ENCODE assay signal across 1 cellular context in the genomic region with DNA sequence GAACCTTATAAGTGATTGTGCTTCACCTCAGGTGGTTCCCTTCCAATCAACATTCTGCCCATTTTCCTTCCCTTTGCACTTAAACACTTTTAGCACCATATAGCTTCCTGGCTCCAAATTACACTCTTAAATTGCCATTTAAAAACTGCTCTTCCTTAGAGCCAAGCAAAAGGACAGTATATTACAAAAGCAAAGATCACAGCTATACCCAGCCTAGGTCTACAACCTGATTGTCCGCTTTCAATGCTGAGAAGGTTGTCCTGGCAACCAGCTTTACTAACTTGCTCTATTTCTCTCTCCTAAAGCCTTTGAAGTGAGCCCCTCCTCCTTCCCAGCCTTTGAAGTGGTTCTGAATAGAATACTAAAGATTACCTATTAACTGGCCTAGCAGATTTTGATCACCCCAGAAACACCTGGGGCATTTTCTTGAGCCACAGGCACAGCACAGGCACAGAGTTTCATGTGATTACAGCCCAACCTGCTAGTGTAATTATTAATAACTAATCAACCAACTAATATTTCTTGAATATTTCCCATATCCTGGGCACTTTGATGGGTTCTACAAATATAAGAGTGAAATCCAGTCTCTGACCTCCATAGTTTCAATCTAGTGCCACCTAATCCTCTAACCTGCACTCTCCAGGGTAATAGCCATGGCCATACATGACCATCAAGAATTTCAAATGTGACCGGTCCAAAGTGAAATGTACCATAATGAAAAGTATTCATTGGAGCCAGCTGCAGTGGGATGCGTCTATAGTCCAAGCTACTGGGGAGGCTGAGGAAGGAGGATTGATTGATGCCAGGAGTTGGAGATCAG.
TF ChIP-seq lines count a peak whose summit lies in the region.

No MANE protein-coding gene starts in this region.

TF ChIP-seq in HepG2, 621 proteins besides CTCF, POLR2A, EP300 and RAD21 (continued from another document and continues in another):
- TF ChIP-seq, protein P1, sequence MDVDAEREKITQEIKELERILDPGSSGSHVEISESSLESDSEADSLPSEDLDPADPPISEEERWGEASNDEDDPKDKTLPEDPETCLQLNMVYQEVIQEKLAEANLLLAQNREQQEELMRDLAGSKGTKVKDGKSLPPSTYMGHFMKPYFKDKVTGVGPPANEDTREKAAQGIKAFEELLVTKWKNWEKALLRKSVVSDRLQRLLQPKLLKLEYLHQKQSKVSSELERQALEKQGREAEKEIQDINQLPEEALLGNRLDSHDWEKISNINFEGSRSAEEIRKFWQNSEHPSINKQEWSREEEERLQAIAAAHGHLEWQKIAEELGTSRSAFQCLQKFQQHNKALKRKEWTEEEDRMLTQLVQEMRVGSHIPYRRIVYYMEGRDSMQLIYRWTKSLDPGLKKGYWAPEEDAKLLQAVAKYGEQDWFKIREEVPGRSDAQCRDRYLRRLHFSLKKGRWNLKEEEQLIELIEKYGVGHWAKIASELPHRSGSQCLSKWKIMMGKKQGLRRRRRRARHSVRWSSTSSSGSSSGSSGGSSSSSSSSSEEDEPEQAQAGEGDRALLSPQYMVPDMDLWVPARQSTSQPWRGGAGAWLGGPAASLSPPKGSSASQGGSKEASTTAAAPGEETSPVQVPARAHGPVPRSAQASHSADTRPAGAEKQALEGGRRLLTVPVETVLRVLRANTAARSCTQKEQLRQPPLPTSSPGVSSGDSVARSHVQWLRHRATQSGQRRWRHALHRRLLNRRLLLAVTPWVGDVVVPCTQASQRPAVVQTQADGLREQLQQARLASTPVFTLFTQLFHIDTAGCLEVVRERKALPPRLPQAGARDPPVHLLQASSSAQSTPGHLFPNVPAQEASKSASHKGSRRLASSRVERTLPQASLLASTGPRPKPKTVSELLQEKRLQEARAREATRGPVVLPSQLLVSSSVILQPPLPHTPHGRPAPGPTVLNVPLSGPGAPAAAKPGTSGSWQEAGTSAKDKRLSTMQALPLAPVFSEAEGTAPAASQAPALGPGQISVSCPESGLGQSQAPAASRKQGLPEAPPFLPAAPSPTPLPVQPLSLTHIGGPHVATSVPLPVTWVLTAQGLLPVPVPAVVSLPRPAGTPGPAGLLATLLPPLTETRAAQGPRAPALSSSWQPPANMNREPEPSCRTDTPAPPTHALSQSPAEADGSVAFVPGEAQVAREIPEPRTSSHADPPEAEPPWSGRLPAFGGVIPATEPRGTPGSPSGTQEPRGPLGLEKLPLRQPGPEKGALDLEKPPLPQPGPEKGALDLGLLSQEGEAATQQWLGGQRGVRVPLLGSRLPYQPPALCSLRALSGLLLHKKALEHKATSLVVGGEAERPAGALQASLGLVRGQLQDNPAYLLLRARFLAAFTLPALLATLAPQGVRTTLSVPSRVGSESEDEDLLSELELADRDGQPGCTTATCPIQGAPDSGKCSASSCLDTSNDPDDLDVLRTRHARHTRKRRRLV (CRISPR knock-in tag; IDR thresholded peaks at IDR 0.05): no peak
- TF ChIP-seq NFE2L2 (IDR thresholded peaks at IDR 0.05; ENCODE audit: low read length) (no peak), NCOA5 (CRISPR knock-in tag; IDR thresholded peaks at IDR 0.05) (no peak), MYC (CRISPR knock-in tag; IDR thresholded peaks at IDR 0.05; ENCODE audit: borderline replicate concordance) (no peak), SRSF4 (IDR thresholded peaks at IDR 0.05; ENCODE audit: low read depth, low read length, poor library complexity, severe bottlenecking) (no peak), ZSCAN12 (CRISPR knock-in tag; IDR thresholded peaks at IDR 0.05) (no peak), SUZ12 (IDR thresholded peaks at IDR 0.05; ENCODE audit: low read depth, low read length) (no peak), DR1 (CRISPR knock-in tag; IDR thresholded peaks at IDR 0.05) (no peak), HOXA5 (CRISPR knock-in tag; IDR thresholded peaks at IDR 0.05) (0 out of 2 replicates have a peak, but pooled peaks have one; percentile 20), ADNP (CRISPR knock-in tag; IDR thresholded peaks at IDR 0.05) (no peak), ZNF589 (CRISPR knock-in tag; conservative IDR thresholded peaks at IDR 0.05) (0 out of 2 replicates have a peak, but pooled peaks have one; percentile 38), SMYD3 (CRISPR knock-in tag; IDR thresholded peaks at IDR 0.05) (no peak; the same call in 1 of the 2 replicates), FOXJ3 (CRISPR knock-in tag; IDR thresholded peaks at IDR 0.05; ENCODE audit: borderline replicate concordance) (peak; percentile 87), KMT2A (CRISPR knock-in tag; IDR thresholded peaks at IDR 0.05) (no peak), ONECUT2 (CRISPR knock-in tag; IDR thresholded peaks at IDR 0.05) (no peak), ZSCAN21 (CRISPR knock-in tag; IDR thresholded peaks at IDR 0.05; ENCODE audit: borderline replicate concordance) (no peak), PAX8 (CRISPR knock-in tag; IDR thresholded peaks at IDR 0.05; ENCODE audit: borderline replicate concordance) (no peak), MEIS1 (CRISPR knock-in tag; IDR thresholded peaks at IDR 0.05; ENCODE audit: borderline replicate concordance) (no peak), ARHGAP35 (CRISPR knock-in tag; IDR thresholded peaks at IDR 0.05; ENCODE audit: borderline replicate concordance) (no peak), ZNF557 (CRISPR knock-in tag; IDR thresholded peaks at IDR 0.05) (no peak), PITX1 (CRISPR knock-in tag; IDR thresholded peaks at IDR 0.05) (peak; percentile 88), SALL1 (CRISPR knock-in tag; IDR thresholded peaks at IDR 0.05) (peak; percentile 84), NR2F1 (CRISPR knock-in tag; IDR thresholded peaks at IDR 0.05) (0 out of 4 replicates have a peak, but pooled peaks of 1 of the 2 experiments have one; percentile 9), ZNF660 (CRISPR knock-in tag; IDR thresholded peaks at IDR 0.05; ENCODE audit: borderline replicate concordance, low read depth) (no peak), PHF20 (CRISPR knock-in tag; IDR thresholded peaks at IDR 0.05) (no peak)
- TF ChIP-seq, protein P2, sequence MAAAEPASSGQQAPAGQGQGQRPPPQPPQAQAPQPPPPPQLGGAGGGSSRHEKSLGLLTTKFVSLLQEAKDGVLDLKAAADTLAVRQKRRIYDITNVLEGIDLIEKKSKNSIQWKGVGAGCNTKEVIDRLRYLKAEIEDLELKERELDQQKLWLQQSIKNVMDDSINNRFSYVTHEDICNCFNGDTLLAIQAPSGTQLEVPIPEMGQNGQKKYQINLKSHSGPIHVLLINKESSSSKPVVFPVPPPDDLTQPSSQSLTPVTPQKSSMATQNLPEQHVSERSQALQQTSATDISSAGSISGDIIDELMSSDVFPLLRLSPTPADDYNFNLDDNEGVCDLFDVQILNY (CRISPR knock-in tag; conservative IDR thresholded peaks at IDR 0.05): no peak
- TF ChIP-seq, protein P3, sequence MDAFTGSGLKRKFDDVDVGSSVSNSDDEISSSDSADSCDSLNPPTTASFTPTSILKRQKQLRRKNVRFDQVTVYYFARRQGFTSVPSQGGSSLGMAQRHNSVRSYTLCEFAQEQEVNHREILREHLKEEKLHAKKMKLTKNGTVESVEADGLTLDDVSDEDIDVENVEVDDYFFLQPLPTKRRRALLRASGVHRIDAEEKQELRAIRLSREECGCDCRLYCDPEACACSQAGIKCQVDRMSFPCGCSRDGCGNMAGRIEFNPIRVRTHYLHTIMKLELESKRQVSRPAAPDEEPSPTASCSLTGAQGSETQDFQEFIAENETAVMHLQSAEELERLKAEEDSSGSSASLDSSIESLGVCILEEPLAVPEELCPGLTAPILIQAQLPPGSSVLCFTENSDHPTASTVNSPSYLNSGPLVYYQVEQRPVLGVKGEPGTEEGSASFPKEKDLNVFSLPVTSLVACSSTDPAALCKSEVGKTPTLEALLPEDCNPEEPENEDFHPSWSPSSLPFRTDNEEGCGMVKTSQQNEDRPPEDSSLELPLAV (CRISPR knock-in tag; conservative IDR thresholded peaks at IDR 0.05; ENCODE audit: low read depth): no peak
- TF ChIP-seq, protein P4, sequence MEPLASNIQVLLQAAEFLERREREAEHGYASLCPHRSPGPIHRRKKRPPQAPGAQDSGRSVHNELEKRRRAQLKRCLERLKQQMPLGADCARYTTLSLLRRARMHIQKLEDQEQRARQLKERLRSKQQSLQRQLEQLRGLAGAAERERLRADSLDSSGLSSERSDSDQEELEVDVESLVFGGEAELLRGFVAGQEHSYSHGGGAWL (CRISPR knock-in tag; IDR thresholded peaks at IDR 0.05): no peak
- TF ChIP-seq, protein P5, sequence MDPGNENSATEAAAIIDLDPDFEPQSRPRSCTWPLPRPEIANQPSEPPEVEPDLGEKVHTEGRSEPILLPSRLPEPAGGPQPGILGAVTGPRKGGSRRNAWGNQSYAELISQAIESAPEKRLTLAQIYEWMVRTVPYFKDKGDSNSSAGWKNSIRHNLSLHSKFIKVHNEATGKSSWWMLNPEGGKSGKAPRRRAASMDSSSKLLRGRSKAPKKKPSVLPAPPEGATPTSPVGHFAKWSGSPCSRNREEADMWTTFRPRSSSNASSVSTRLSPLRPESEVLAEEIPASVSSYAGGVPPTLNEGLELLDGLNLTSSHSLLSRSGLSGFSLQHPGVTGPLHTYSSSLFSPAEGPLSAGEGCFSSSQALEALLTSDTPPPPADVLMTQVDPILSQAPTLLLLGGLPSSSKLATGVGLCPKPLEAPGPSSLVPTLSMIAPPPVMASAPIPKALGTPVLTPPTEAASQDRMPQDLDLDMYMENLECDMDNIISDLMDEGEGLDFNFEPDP (CRISPR knock-in tag; conservative IDR thresholded peaks at IDR 0.05): no peak
- TF ChIP-seq, protein P6, sequence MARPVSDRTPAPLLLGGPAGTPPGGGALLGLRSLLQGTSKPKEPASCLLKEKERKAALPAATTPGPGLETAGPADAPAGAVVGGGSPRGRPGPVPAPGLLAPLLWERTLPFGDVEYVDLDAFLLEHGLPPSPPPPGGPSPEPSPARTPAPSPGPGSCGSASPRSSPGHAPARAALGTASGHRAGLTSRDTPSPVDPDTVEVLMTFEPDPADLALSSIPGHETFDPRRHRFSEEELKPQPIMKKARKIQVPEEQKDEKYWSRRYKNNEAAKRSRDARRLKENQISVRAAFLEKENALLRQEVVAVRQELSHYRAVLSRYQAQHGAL (CRISPR knock-in tag; IDR thresholded peaks at IDR 0.05; ENCODE audit: not compliant biosample characterization): no peak
- TF ChIP-seq, protein P7, sequence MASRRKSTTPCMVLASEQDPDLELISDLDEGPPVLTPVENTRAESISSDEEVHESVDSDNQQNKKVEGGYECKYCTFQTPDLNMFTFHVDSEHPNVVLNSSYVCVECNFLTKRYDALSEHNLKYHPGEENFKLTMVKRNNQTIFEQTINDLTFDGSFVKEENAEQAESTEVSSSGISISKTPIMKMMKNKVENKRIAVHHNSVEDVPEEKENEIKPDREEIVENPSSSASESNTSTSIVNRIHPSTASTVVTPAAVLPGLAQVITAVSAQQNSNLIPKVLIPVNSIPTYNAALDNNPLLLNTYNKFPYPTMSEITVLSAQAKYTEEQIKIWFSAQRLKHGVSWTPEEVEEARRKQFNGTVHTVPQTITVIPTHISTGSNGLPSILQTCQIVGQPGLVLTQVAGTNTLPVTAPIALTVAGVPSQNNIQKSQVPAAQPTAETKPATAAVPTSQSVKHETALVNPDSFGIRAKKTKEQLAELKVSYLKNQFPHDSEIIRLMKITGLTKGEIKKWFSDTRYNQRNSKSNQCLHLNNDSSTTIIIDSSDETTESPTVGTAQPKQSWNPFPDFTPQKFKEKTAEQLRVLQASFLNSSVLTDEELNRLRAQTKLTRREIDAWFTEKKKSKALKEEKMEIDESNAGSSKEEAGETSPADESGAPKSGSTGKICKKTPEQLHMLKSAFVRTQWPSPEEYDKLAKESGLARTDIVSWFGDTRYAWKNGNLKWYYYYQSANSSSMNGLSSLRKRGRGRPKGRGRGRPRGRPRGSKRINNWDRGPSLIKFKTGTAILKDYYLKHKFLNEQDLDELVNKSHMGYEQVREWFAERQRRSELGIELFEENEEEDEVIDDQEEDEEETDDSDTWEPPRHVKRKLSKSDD (CRISPR knock-in tag; IDR thresholded peaks at IDR 0.05; ENCODE audit: low read depth): peak; percentile 65; the same call in 1 of the 2 replicates
- TF ChIP-seq, protein P8, sequence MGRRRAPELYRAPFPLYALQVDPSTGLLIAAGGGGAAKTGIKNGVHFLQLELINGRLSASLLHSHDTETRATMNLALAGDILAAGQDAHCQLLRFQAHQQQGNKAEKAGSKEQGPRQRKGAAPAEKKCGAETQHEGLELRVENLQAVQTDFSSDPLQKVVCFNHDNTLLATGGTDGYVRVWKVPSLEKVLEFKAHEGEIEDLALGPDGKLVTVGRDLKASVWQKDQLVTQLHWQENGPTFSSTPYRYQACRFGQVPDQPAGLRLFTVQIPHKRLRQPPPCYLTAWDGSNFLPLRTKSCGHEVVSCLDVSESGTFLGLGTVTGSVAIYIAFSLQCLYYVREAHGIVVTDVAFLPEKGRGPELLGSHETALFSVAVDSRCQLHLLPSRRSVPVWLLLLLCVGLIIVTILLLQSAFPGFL (CRISPR knock-in tag; IDR thresholded peaks at IDR 0.05): no peak
- TF ChIP-seq, protein P9, sequence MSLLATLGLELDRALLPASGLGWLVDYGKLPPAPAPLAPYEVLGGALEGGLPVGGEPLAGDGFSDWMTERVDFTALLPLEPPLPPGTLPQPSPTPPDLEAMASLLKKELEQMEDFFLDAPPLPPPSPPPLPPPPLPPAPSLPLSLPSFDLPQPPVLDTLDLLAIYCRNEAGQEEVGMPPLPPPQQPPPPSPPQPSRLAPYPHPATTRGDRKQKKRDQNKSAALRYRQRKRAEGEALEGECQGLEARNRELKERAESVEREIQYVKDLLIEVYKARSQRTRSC (CRISPR knock-in tag; IDR thresholded peaks at IDR 0.05; ENCODE audit: low read depth): no peak
- TF ChIP-seq, protein P10, sequence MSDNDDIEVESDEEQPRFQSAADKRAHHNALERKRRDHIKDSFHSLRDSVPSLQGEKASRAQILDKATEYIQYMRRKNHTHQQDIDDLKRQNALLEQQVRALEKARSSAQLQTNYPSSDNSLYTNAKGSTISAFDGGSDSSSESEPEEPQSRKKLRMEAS (IDR thresholded peaks at IDR 0.05): no peak
- TF ChIP-seq, protein P11, sequence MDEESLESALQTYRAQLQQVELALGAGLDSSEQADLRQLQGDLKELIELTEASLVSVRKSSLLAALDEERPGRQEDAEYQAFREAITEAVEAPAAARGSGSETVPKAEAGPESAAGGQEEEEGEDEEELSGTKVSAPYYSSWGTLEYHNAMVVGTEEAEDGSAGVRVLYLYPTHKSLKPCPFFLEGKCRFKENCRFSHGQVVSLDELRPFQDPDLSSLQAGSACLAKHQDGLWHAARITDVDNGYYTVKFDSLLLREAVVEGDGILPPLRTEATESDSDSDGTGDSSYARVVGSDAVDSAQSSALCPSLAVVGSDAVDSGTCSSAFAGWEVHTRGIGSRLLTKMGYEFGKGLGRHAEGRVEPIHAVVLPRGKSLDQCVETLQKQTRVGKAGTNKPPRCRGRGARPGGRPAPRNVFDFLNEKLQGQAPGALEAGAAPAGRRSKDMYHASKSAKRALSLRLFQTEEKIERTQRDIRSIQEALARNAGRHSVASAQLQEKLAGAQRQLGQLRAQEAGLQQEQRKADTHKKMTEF (CRISPR knock-in tag; IDR thresholded peaks at IDR 0.05): peak; percentile 74
- TF ChIP-seq, protein P12, sequence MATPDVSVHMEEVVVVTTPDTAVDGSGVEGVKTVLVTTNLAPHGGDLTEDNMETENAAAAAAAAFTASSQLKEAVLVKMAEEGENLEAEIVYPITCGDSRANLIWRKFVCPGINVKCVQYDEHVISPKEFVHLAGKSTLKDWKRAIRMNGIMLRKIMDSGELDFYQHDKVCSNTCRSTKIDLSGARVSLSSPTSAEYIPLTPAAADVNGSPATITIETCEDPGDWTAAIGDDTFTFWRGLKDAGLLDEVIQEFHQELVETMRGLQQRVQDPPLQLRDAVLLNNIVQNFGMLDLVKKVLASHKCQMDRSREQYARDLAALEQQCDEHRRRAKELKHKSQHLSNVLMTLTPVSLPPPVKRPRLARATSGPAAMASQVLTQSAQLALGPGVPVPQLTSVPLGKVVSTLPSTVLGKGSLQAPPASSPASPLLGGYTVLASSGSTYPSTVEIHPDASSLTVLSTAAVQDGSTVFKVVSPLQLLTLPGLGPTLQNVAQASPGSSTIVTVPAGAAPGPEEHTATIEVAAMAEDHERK (CRISPR knock-in tag; IDR thresholded peaks at IDR 0.05; ENCODE audit: low read depth): no peak
